13 cellular contexts compared by ENCODE assay signal in the genomic region with DNA sequence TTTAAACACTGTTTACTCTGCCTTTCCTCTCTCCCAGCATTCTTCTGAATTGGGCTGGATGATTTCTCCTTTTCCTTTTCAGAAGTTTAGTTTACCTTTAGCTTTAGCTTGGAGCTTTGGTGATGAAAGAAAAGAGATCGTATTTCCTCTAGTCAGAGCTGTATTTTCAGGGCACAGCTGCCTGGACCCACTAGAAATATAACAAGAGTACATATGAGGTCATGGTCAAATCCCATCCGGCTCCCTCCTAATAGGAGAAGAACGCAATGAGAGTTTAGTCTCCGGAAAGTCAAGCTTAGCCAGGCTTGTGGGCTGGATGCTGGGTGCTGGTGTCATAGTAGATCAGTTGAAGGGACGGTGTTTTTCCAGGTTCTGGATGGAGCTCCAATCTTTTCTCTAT.
DNase-seq lines count a peak whose midpoint lies in the region; ATAC-seq and TF ChIP-seq lines count a peak whose summit lies in the region.
"Had no signal": no experiment of that assay in that cellular context is flagged by ENCODE, and none has a peak within 500 bp of the region (broad histone marks: within the 10 kb centered on the region; RNA-seq: fewer than 3 reads in every experiment).

No MANE protein-coding gene starts in this region.

- intact Hi-C loops in mucosa of descending colon (cut with DNase I, micrococcal nuclease) = no loop called here

- H3K4me3 ChIP-seq in ACC112 (ENCODE audit: low read depth, low read length) (peak overlapping the region; percentile 40; the same call in 1 of the 2 replicates), astrocyte of the spinal cord (ENCODE audit: low read depth, low read length) (peak overlapping the region; percentile 6), mucosa of descending colon (no peak overlapping the region)
- H3K4me3 ChIP-seq: heart right ventricle had no signal

- peak; percentile 25 for ATAC-seq in mucosa of descending colon
- ATAC-seq: naive thymus-derived CD8-positive, alpha-beta T cell had no signal

- no peaks in the 10 kb centered on the region for H3K79me2 ChIP-seq in ACC112 (ENCODE audit: control insufficient read depth, insufficient read depth, low read length, unreplicated experiment)

- no peaks in the 10 kb centered on the region for H3K36me3 ChIP-seq in ACC112 (ENCODE audit: insufficient read depth, low read length)
- no peaks in the 10 kb centered on the region for H3K36me3 ChIP-seq in mucosa of descending colon (ENCODE audit: low read depth)
- H3K36me3 ChIP-seq: heart right ventricle had no signal

- DNase-seq in M059J (ENCODE audit: low read depth) = peak; percentile 91
- peak; percentile 91 for DNase-seq in astrocyte of the spinal cord (ENCODE audit: low read depth, low spot score)
- no peak for DNase-seq in mucosa of descending colon
- no peak for DNase-seq in mesenteric fat pad (ENCODE audit: low spot score)
- DNase-seq in hypothalamus (lab: John Stamatoyannopoulos, UW) = no peak
- no peak for DNase-seq in dermis blood vessel endothelial cell
- no peak for DNase-seq in nucleus accumbens (lab: John Stamatoyannopoulos, UW)
- DNase-seq: activated CD8-positive, alpha-beta memory T cell treated with anti-CD3 and anti-CD28 coated beads for 24 hours; anterior cingulate cortex; naive thymus-derived CD8-positive, alpha-beta T cell; NCI-H1105 had no signal

- in situ Hi-C loops in astrocyte of the spinal cord (cut with HindIII; ENCODE audit: low sequenced_read_pairs) = no loop called here

- peak overlapping the region; percentile 16 for H2AFZ ChIP-seq in ACC112 (ENCODE audit: low read length, unreplicated experiment)

- H3K27me3 ChIP-seq in ACC112 (ENCODE audit: insufficient read depth, low read length) = no peaks in the 10 kb centered on the region
- H3K27me3 ChIP-seq: heart right ventricle had no signal

- H3K27ac ChIP-seq in ACC112 (ENCODE audit: low read depth, low read length) = peak overlapping the region; percentile 94

- TF ChIP-seq CTCF in astrocyte of the spinal cord (IDR thresholded peaks at IDR 0.05; ENCODE audit: low read depth, low read length) (no peak), mucosa of descending colon (IDR thresholded peaks at IDR 0.05) (no peak)

- H3K4me1 ChIP-seq in ACC112 (ENCODE audit: control insufficient read depth, insufficient read depth, low read length, unreplicated experiment) (peaks cover 48% of the 10 kb centered on the region), mucosa of descending colon (ENCODE audit: low read depth) (no peaks in the 10 kb centered on the region)

- no peaks in the 10 kb centered on the region for H3K9me3 ChIP-seq in mucosa of descending colon

Comparison
In these comparisons a context has a peak if more than half of its experiments do, and no peak if none do; other contexts are left out.
1. DNase-seq: peak in M059J (single experiment) and astrocyte of the spinal cord (single experiment); none in mucosa of descending colon (0 of 3), mesenteric fat pad (single experiment), hypothalamus (0 of 51), dermis blood vessel endothelial cell (single experiment) and nucleus accumbens (0 of 56).